Comparison of ENCODE assay signal across 8 cellular contexts in genomic region chr7:135662373-135663114, GRCh38. TPM values are rescaled to one million over a fixed set of nuclear protein-coding genes. Genes with fewer than 3 reads are reported as not detected.
DNase-seq lines count a peak whose midpoint lies in the region; ATAC-seq and FAIRE-seq lines count a peak whose summit lies in the region.

STMP1 (plus strand) TSS chr7:135662514.

- H3K18ac ChIP-seq in mesenchymal stem cell (ENCODE audit: low read depth in 1 of 2, low read length in 2 of 2), result peak within 1 kb of the TSS; percentile 94 to 95

- peak within 1 kb of the TSS; percentile 95 for H2AFZ ChIP-seq in mesenchymal stem cell (ENCODE audit: low read depth, low read length)

- no peaks in the 10 kb centered on the region for H3K9me3 ChIP-seq in mesenchymal stem cell (ENCODE audit: control insufficient read depth, low read length)

- peak within 1 kb of the TSS; percentile 33 for H2AK5ac ChIP-seq in mesenchymal stem cell (ENCODE audit: low read length, severe bottlenecking)

- H3K14ac ChIP-seq in mesenchymal stem cell (ENCODE audit: low read length in 2 of 2), result peak within 1 kb of the TSS; percentile 70 to 96

- H3K9ac ChIP-seq in mesenchymal stem cell (ENCODE audit: low read length), result peak within 1 kb of the TSS; percentile 100

- H3K36me3 ChIP-seq in mesenchymal stem cell (ENCODE audit: control insufficient read depth in 1 of 2, insufficient read depth in 2 of 2, low read depth in 1 of 2, low read length in 2 of 2), result peaks cover 4 to 8% of the 10 kb centered on the region in 2 experiments

- peak within 1 kb of the TSS; percentile 95 for H4K91ac ChIP-seq in mesenchymal stem cell (ENCODE audit: low read length)

- peak within 1 kb of the TSS in 1 of 2 experiments; percentile 92 for H3K23ac ChIP-seq in mesenchymal stem cell (ENCODE audit: low read length in 2 of 2)

- peak within 1 kb of the TSS; percentile 59 for H2BK5ac ChIP-seq in mesenchymal stem cell (ENCODE audit: low read depth, low read length, poor library complexity, severe bottlenecking)

- H3K27ac Mint-ChIP-seq in effector memory CD8-positive, alpha-beta T cell, result peak within 1 kb of the TSS; percentile 92 to 95

- H3K27me3 ChIP-seq in mesenchymal stem cell (ENCODE audit: control insufficient read depth in 1 of 2, insufficient read depth in 1 of 2, low read length in 2 of 2), result no peaks in the 10 kb centered on the region

- in situ Hi-C loops in Caki2 (cut with HindIII; ENCODE audit: low pct_unique_long_range_greater_than_20kb, low sequenced_read_pairs), result no loop called here

- H2BK15ac ChIP-seq in mesenchymal stem cell (ENCODE audit: low read depth, poor library complexity, severe bottlenecking), result peak within 1 kb of the TSS; percentile 60

- peak within 1 kb of the TSS; percentile 74 for H3K27ac ChIP-seq in mesenchymal stem cell (ENCODE audit: low read length, poor library complexity, severe bottlenecking)

- peak within 1 kb of the TSS; percentile 87 to 93 for H3K4me3 Mint-ChIP-seq in effector memory CD8-positive, alpha-beta T cell

- H3K27me3 Mint-ChIP-seq in effector memory CD8-positive, alpha-beta T cell, result no peaks in the 10 kb centered on the region

- peak within 1 kb of the TSS; percentile 94 for H2BK120ac ChIP-seq in mesenchymal stem cell (ENCODE audit: low read depth, low read length)

- peaks cover 5% of the 10 kb centered on the region for H3K79me1 ChIP-seq in mesenchymal stem cell (replicated peaks; ENCODE audit: low read length, poor library complexity, severe bottlenecking)

- H3K4ac ChIP-seq in mesenchymal stem cell (ENCODE audit: low read depth in 1 of 2, low read length in 2 of 2), result peak within 1 kb of the TSS; percentile 90 to 96

- under 1% methylated on average over 45 of the region's 60 CpGs for WGBS in mesenchymal stem cell

- FAIRE-seq in HTR-8/SVneo (lab: Jason Lieb, UNC), result no peak

- H4K8ac ChIP-seq in mesenchymal stem cell (ENCODE audit: low read length), result peak within 1 kb of the TSS; percentile 99

- peak within 1 kb of the TSS; percentile 53 for H3K4me2 ChIP-seq in mesenchymal stem cell (ENCODE audit: low read length, poor library complexity, severe bottlenecking)

- peaks cover 19 to 39% of the 10 kb centered on the region in 2 donors for H3K4me1 Mint-ChIP-seq in effector memory CD8-positive, alpha-beta T cell (ENCODE audit: low read depth in 2 of 2)

- H3K36me3 Mint-ChIP-seq in effector memory CD8-positive, alpha-beta T cell (ENCODE audit: insufficient read depth), result peaks cover 21% of the 10 kb centered on the region

- H3K4me3 ChIP-seq in mesenchymal stem cell (ENCODE audit: insufficient read depth in 1 of 2, low read depth in 1 of 2, low read length in 2 of 2), result peak within 1 kb of the TSS; percentile 95 to 98

- peaks cover 0 to 5% of the 10 kb centered on the region in 2 donors for H3K9me3 Mint-ChIP-seq in effector memory CD8-positive, alpha-beta T cell

- ATAC-seq in GM21367 (IDR thresholded peaks at IDR 0.05; ENCODE audit: unreplicated experiment), result peak; percentile 91
- peak; percentile 98 for ATAC-seq in effector memory CD8-positive, alpha-beta T cell (replicated peaks)

- peak within 1 kb of the TSS; percentile 25 to 50 for H2BK12ac ChIP-seq in mesenchymal stem cell (ENCODE audit: low read length in 2 of 2)

- DNase-seq in Caki2 (ENCODE audit: low read depth) (peak; percentile 93), HTR-8/SVneo (ENCODE audit: insufficient read length, low spot score) (peak; percentile 76), NOMO-1 (lab: John Stamatoyannopoulos, UW; ENCODE audit: unreplicated experiment in 2 of 2) (peak; percentile 56 to 71), mesenchymal stem cell (peak; percentile 94)
- DNase-seq in activated CD8-positive, alpha-beta memory T cell treated with anti-CD3 and anti-CD28 coated beads for 48 hours (ENCODE audit: low read depth in 2 of 3, low spot score in 2 of 3), result peak; percentile 93 to 95 (median 94)
- peak; percentile 97 to 98 (median 97) for DNase-seq in effector memory CD8-positive, alpha-beta T cell
- peak; percentile 88 for DNase-seq in stimulated activated CD8-positive, alpha-beta memory T cell treated with anti-CD3 and anti-CD28 coated beads, Interleukin-12 subunit alpha, Interleukin-12 subunit beta, amount 100 ng/mL, for 24 hours (ENCODE audit: extremely low read depth)

- H3K4me1 ChIP-seq in mesenchymal stem cell (ENCODE audit: control insufficient read depth, insufficient read depth, low read depth, low read length), result peaks cover 15% of the 10 kb centered on the region

RNA-seq across cellular contexts. Expression of gene STMP1, which starts in this region (rescaled TPM):
- 15.7 and 29.9 TPM in 2 replicates for total RNA-seq in Caki2 (2014; rRNA removed; shearing (Covaris generic); ENCODE audit: low replicate concordance)
- polyA plus RNA-seq in mesenchymal stem cell (2013, experiment 1 of 2), result 36.7 TPM
- polyA plus RNA-seq in mesenchymal stem cell (2013, experiment 2 of 2), result 39.1 TPM

Comparison
In these comparisons a context has a peak if more than half of its experiments do, and no peak if none do; other contexts are left out.
1. Peak in every context shown above with its lines: DNase-seq, ATAC-seq, H3K4me3 ChIP-seq and H3K27ac ChIP-seq.